ENCODE assay signal across 11 cellular contexts in genomic region chr11:27837895-27838563, GRCh38.
A peak's percentile ranks its signal among the peaks of the same experiment; 100 is the strongest.
DNase-seq lines count a peak whose midpoint lies in the region; ATAC-seq, FAIRE-seq and TF ChIP-seq lines count a peak whose summit lies in the region.
"Had no signal": no experiment of that assay in that cellular context is flagged by ENCODE, and none has a peak within 500 bp of the region (broad histone marks: within the 10 kb centered on the region; RNA-seq: fewer than 3 reads in every experiment).

No MANE protein-coding gene starts in this region.

- intact Hi-C loops in IMR-90 (cut with micrococcal nuclease) (no loop called here), right cardiac atrium (cut with DNase I) (no loop called here)

- BruUV-seq in IMR-90 (replicated peaks; lab: Mats Ljungman, UMichigan) = no TSS peak

- H3K23ac ChIP-seq in IMR-90 (ENCODE audit: low read depth, low read length) = no peak overlapping the region

- H3K4me1 ChIP-seq in IMR-90 (ENCODE audit: control insufficient read depth, insufficient read depth, low read length) (peaks cover 5% of the 10 kb centered on the region; the same call in 1 of the 2 replicates), right cardiac atrium (ENCODE audit: control insufficient read depth, insufficient read depth, low read length) (no peaks in the 10 kb centered on the region)
- H3K4me1 ChIP-seq: BLaER1 treated with 17β-estradiol and CSF1 and Interleukin-3, amounts not matched to agents 10 nM and 100 nM; gastrocnemius medialis had no signal

- no peak for TF ChIP-seq CTCF in IMR-90 (conservative IDR thresholded peaks at IDR 0.05; ENCODE audit: low read depth, low read length)

- dilution Hi-C loops in IMR-90 (cut with HindIII; ENCODE audit: low sequenced_read_pairs, unreplicated experiment) = no loop called here

- no peaks in the 10 kb centered on the region for H3K36me3 ChIP-seq in IMR-90 (ENCODE audit: control insufficient read depth, insufficient read depth, low read length)
- H3K36me3 ChIP-seq: BLaER1 treated with 17β-estradiol and CSF1 and Interleukin-3, amounts not matched to agents 10 nM and 100 nM; gastrocnemius medialis had no signal

- 43% methylated on average over 2 of the region's 2 CpGs; no CpG with 5 or more reads in 1 of the 2 experiments for WGBS in IMR-90 (ENCODE audit: extremely low coverage in 2 of 2, insufficient read length in 1 of 2), 2 experiments
- 47% methylated on average over 2 of the region's 2 CpGs for WGBS in right cardiac atrium

- no peak overlapping the region for H3K14ac ChIP-seq in IMR-90 (replicated peaks; ENCODE audit: low read depth, low read length)

- FAIRE-seq in HTR-8/SVneo (lab: Jason Lieb, UNC) = no peak

- H3K9ac ChIP-seq in IMR-90 (ENCODE audit: low read depth, low read length) = no peak overlapping the region
- H3K9ac ChIP-seq: BLaER1 treated with 17β-estradiol and CSF1 and Interleukin-3, amounts not matched to agents 10 nM and 100 nM had no signal

- TF ChIP-seq POLR2A in GM18505 (IDR thresholded peaks at IDR 0.05; ENCODE audit: borderline replicate concordance, extremely low read depth, insufficient read depth, insufficient read length) (no peak), IMR-90 (IDR thresholded peaks at IDR 0.05; ENCODE audit: low read depth, low read length) (no peak)

- POLR2A ChIA-PET in IMR-90 (lab: Charles Lee; ENCODE audit: unreplicated experiment) = no interaction called here

- H2BK20ac ChIP-seq in IMR-90 (ENCODE audit: low read depth, low read length) = no peak overlapping the region

- H3K4me2 ChIP-seq in IMR-90 (ENCODE audit: low read depth, low read length) = no peak overlapping the region
- H3K4me2 ChIP-seq: BLaER1 treated with 17β-estradiol and CSF1 and Interleukin-3, amounts not matched to agents 10 nM and 100 nM had no signal

- no peak overlapping the region for H2AFZ ChIP-seq in IMR-90 (replicated peaks; ENCODE audit: low read length, poor library complexity)

- no peak overlapping the region for H4K91ac ChIP-seq in IMR-90 (ENCODE audit: insufficient read depth, low read depth, low read length)

- H3K27ac ChIP-seq in IMR-90 (ENCODE audit: insufficient read depth, low read length) (no peak overlapping the region), right cardiac atrium (ENCODE audit: low read length) (no peak overlapping the region)
- H3K27ac ChIP-seq: BLaER1 treated with 17β-estradiol and CSF1 and Interleukin-3, amounts not matched to agents 10 nM and 100 nM; gastrocnemius medialis had no signal

- H4K5ac ChIP-seq in IMR-90 (ENCODE audit: low read depth, low read length) = no peak overlapping the region

- no peak for DNase-seq in IMR-90
- DNase-seq in NCI-H1048 (lab: John Stamatoyannopoulos, UW) = no peak
- DNase-seq in HTR-8/SVneo (ENCODE audit: insufficient read length, low spot score) = no peak
- DNase-seq in right cardiac atrium = no peak
- DNase-seq in NCI-H524 treated with DMSO at 0.1 percent for 48 hours (lab: John Stamatoyannopoulos, UW) = no peak
- DNase-seq: activated naive CD8-positive, alpha-beta T cell treated with anti-CD3 and anti-CD28 coated beads, Interleukin-2, amount 10 ng/mL, durations not matched to agents 7 days and 5 days; gastrocnemius medialis had no signal

- no peak for TF ChIP-seq RAD21 in IMR-90 (IDR thresholded peaks at IDR 0.05; ENCODE audit: low read length)

- in situ Hi-C loops in IMR-90 (cut with MboI; ENCODE audit: low sequenced_read_pairs) = no loop called here

- H4K8ac ChIP-seq in IMR-90 (ENCODE audit: low read depth in 2 of 2, low read length in 2 of 2) = no peak overlapping the region

- H3K9me3 ChIP-seq in IMR-90 (ENCODE audit: control insufficient read depth, insufficient read depth, low read length) = peaks cover 4% of the 10 kb centered on the region; the same call in 1 of the 2 replicates
- no peaks in the 10 kb centered on the region for H3K9me3 ChIP-seq in right cardiac atrium (ENCODE audit: control insufficient read depth, low read length)
- H3K9me3 ChIP-seq: gastrocnemius medialis had no signal

- CTCF ChIA-PET in IMR-90 (lab: Yijun Ruan, JAX) = interaction anchor here (0.6 kb wide), 1 partner anchor 16 kb away, joined by 3 read pairs; no protein-coding TSS in a partner anchor

- no peaks in the 10 kb centered on the region for H3K9me1 ChIP-seq in IMR-90 (ENCODE audit: insufficient read depth, low read length)

- H3K79me1 ChIP-seq in IMR-90 (ENCODE audit: low read depth in 1 of 2, low read length in 2 of 2) = no peaks in the 10 kb centered on the region

- H4K20me1 ChIP-seq in IMR-90 (ENCODE audit: insufficient read depth, low read length) = no peaks in the 10 kb centered on the region
- H4K20me1 ChIP-seq: BLaER1 treated with 17β-estradiol and CSF1 and Interleukin-3, amounts not matched to agents 10 nM and 100 nM had no signal

- H2BK15ac ChIP-seq in IMR-90 (ENCODE audit: low read depth, low read length) = no peak overlapping the region

- ATAC-seq in GM18505 (IDR thresholded peaks at IDR 0.05; ENCODE audit: unreplicated experiment) = peak; percentile 90
- ATAC-seq in GM19463 (IDR thresholded peaks at IDR 0.05; ENCODE audit: unreplicated experiment) = peak; percentile 91
- peak; percentile 93 for ATAC-seq in HG02884 (IDR thresholded peaks at IDR 0.05; ENCODE audit: unreplicated experiment)
- ATAC-seq in IMR-90 (ENCODE audit: low read depth) = no peak
- ATAC-seq in right cardiac atrium = no peak
- ATAC-seq: gastrocnemius medialis had no signal

- H2BK5ac ChIP-seq in IMR-90 (ENCODE audit: low read depth, low read length, poor library complexity, severe bottlenecking) = no peak overlapping the region

- H3K27me3 ChIP-seq in IMR-90 (ENCODE audit: control insufficient read depth, insufficient read depth, low read length) (no peaks in the 10 kb centered on the region), right cardiac atrium (ENCODE audit: control insufficient read depth, insufficient read depth) (no peaks in the 10 kb centered on the region)
- H3K27me3 ChIP-seq: BLaER1 treated with 17β-estradiol and CSF1 and Interleukin-3, amounts not matched to agents 10 nM and 100 nM had no signal

- H2AK9ac ChIP-seq in IMR-90 (replicated peaks; ENCODE audit: low read depth, low read length, poor library complexity) = no peak overlapping the region

- no peak overlapping the region for H3K56ac ChIP-seq in IMR-90 (ENCODE audit: extremely low read depth, insufficient read depth, low read length)

- H3K4me3 ChIP-seq in IMR-90 (ENCODE audit: insufficient read depth, low read depth, low read length) (no peak overlapping the region), right cardiac atrium (ENCODE audit: low read length) (no peak overlapping the region)
- H3K4me3 ChIP-seq: BLaER1 treated with 17β-estradiol and CSF1 and Interleukin-3, amounts not matched to agents 10 nM and 100 nM; gastrocnemius medialis had no signal

- H2BK120ac ChIP-seq in IMR-90 (ENCODE audit: low read depth, low read length) = no peak overlapping the region

- H2AK5ac ChIP-seq in IMR-90 (ENCODE audit: low read depth, low read length) = no peak overlapping the region

- H3K4ac ChIP-seq in IMR-90 (ENCODE audit: low read depth, low read length) = peak overlapping the region; percentile 32; the same call in 1 of the 2 replicates

- H3K18ac ChIP-seq in IMR-90 (ENCODE audit: low read depth, low read length) = no peak overlapping the region

TF ChIP-seq in IMR-90, 13 proteins besides CTCF, POLR2A, EP300 and RAD21:
- TF ChIP-seq MAZ (IDR thresholded peaks at IDR 0.05; ENCODE audit: borderline replicate concordance, low read depth, low read length) = no peak

Comparison
In these comparisons a context has a peak if more than half of its experiments do, and no peak if none do; other contexts are left out.
1. ATAC-seq: peak in GM18505 (single experiment), GM19463 (single experiment) and HG02884 (single experiment); none in IMR-90 (single experiment) and right cardiac atrium (0 of 2).